ENCODE assay signal across 8 cellular contexts in the genomic region with DNA sequence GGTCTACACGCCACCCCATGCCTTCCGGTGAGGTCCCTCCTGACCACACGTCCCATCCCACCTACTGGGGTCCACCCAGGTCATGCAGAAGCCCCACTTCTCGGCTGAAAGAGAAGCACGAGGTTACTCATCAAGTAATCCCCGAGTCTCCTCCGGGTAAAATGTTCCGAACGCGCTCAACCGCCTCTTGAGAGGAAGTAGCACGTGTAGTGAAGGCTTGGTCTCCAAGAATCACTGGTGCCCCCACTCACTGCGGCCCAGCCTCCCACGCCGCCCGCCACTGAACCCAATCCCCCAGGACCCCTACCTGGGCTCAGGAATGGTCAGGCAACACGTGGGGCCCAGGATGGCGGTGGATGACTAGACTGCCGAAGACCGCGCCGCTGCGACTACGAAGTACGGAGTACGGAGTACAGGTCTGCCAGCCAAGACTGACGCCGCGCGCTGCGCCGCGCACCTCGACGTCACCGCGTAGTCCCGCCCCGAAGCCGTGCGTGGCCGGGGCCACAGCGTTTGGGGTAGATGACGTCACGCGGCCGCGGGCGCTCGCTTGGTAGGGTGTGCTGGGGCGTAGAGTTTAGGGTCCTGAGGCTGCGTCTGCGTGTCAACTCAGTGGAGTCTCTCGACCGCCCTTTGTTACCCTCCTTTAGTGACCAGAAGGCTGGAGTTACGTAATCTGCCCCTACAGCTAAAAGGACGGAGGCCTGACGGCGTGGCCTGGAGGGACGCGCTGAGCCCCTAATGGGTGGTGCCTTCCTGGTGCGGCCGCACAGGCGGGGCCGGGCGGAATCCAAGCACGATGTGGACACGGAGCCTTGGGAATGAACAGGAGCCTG. TPM values are rescaled to one million over a fixed set of nuclear protein-coding genes. Genes with fewer than 3 reads are reported as not detected.
DNase-seq lines count a peak whose midpoint lies in the region; ATAC-seq lines count a peak whose summit lies in the region.

No MANE protein-coding gene starts in this region.

- WGBS in esophagus, 2 donors: 1% methylated on average over 68 of the region's 68 CpGs

- H3K27me3 ChIP-seq in HUES6 (ENCODE audit: control insufficient read depth, insufficient read depth, low read length) (no peaks in the 10 kb centered on the region), esophagus (ENCODE audit: control insufficient read depth in 1 of 2, insufficient read depth in 2 of 2, low read length in 2 of 2) (no peaks in the 10 kb centered on the region), mucosa of stomach (ENCODE audit: control insufficient read depth, insufficient read depth, low read length) (no peaks in the 10 kb centered on the region)

- peaks cover 18% of the 10 kb centered on the region for H3K4me1 ChIP-seq in HUES6 (ENCODE audit: control insufficient read depth, insufficient read depth, low read length)
- H3K4me1 ChIP-seq in esophagus (ENCODE audit: control insufficient read depth in 2 of 2, insufficient read depth in 2 of 2, low read length in 1 of 2): peaks cover 0 to 4% of the 10 kb centered on the region in 2 donors
- H3K4me1 ChIP-seq in mucosa of stomach (ENCODE audit: control insufficient read depth, insufficient read depth, low read length): peaks cover 23% of the 10 kb centered on the region

- H3K9ac ChIP-seq in HUES6 (ENCODE audit: low read length) (peak overlapping the region; percentile 98), mucosa of stomach (ENCODE audit: low read length) (peak overlapping the region; percentile 84)

- DNase-seq in D341Med (ENCODE audit: low spot score): peak; percentile 97
- DNase-seq in OCI-M1 (lab: John Stamatoyannopoulos, UW): peak; percentile 95
- DNase-seq in activated T-cell treated with anti-CD3 and anti-CD28 coated beads, Interleukin-2, amount 50 U/mL, for 1 hour: peak; percentile 98
- DNase-seq in stimulated activated CD8-positive, alpha-beta memory T cell treated with anti-CD3 and anti-CD28 coated beads, Interleukin-4, amount 100 ng/mL, for 48 hours: peak; percentile 98

- H3K36me3 ChIP-seq in HUES6 (ENCODE audit: control insufficient read depth, insufficient read depth, low read length) (peaks cover 45% of the 10 kb centered on the region), esophagus (ENCODE audit: control insufficient read depth in 2 of 2, insufficient read depth in 2 of 2, low read length in 1 of 2) (peaks cover 3 to 10% of the 10 kb centered on the region in 2 donors), mucosa of stomach (ENCODE audit: control insufficient read depth, insufficient read depth, low read length) (peaks cover 9% of the 10 kb centered on the region)

- ATAC-seq in GM21447 (IDR thresholded peaks at IDR 0.05; ENCODE audit: unreplicated experiment): peak; percentile 92

- H3K4me3 ChIP-seq in HUES6 (ENCODE audit: low read depth, low read length) (peak overlapping the region; percentile 75), esophagus (ENCODE audit: low read depth in 1 of 2, low read length in 2 of 2) (peak overlapping the region; percentile 76 to 79), mucosa of stomach (ENCODE audit: low read length) (peak overlapping the region; percentile 43)

- H3K9me3 ChIP-seq in HUES6 (ENCODE audit: control insufficient read depth, insufficient read depth, low read depth, low read length) (no peaks in the 10 kb centered on the region), esophagus (ENCODE audit: control insufficient read depth in 2 of 2, insufficient read depth in 1 of 2, low read depth in 1 of 2, low read length in 1 of 2) (no peaks in the 10 kb centered on the region), mucosa of stomach (ENCODE audit: control insufficient read depth, low read length) (no peaks in the 10 kb centered on the region)

- H3K27ac ChIP-seq in HUES6 (ENCODE audit: low read depth, low read length) (peak overlapping the region; percentile 94), esophagus (ENCODE audit: low read depth in 2 of 2, low read length in 1 of 2) (peak overlapping the region; percentile 90 to 94)

RNA-seq across cellular contexts. Expression of a gene that starts 7.6 kb away (rescaled TPM):
- polyA plus RNA-seq in esophagus: 1 to 10 TPM; 2.2 to 2.3 TPM

RNA-seq across cellular contexts. Expression of a gene that starts 13.6 kb away (rescaled TPM):
- 10 to 100 TPM; 20.2 to 24.0 TPM for polyA plus RNA-seq in esophagus

Comparison
In these comparisons a context has a peak if more than half of its experiments do, and no peak if none do; other contexts are left out.
1. Peak in every context shown above with its lines: DNase-seq, ATAC-seq, H3K4me3 ChIP-seq and H3K27ac ChIP-seq.